In genomic region chrX:7926501-7926900, GRCh38 we compare ENCODE assay signal across 8 cellular contexts. TPM values are rescaled to one million over a fixed set of nuclear protein-coding genes. Genes with fewer than 3 reads are reported as not detected.
A peak's percentile ranks its signal among the peaks of the same experiment; 100 is the strongest.
DNase-seq lines count a peak whose midpoint lies in the region; ATAC-seq, FAIRE-seq and TF ChIP-seq lines count a peak whose summit lies in the region.

No MANE protein-coding gene starts in this region.

- H3K4me1 Mint-ChIP-seq in activated naive CD4-positive, alpha-beta T cell treated with anti-CD3 and anti-CD28 coated beads for 36 hours (ENCODE audit: low read depth), result peaks cover 12% of the 10 kb centered on the region

- H3K27ac Mint-ChIP-seq in activated naive CD4-positive, alpha-beta T cell treated with anti-CD3 and anti-CD28 coated beads for 36 hours, result no peak overlapping the region

- peak overlapping the region; percentile 90 to 95 for H3K9ac ChIP-seq in K562 (ENCODE audit: insufficient read depth in 1 of 2, low read depth in 2 of 2, low read length in 2 of 2)

- H3K27me3 ChIP-seq in K562 (ENCODE audit: control insufficient read depth in 2 of 2, insufficient read depth in 2 of 2, low read length in 2 of 2) (no peaks in the 10 kb centered on the region), right lobe of liver (no peaks in the 10 kb centered on the region), tibial artery (no peaks in the 10 kb centered on the region)

- TF ChIP-seq CTCF in K562 (IDR thresholded peaks at IDR 0.05 in 2 of 3, conservative IDR thresholded peaks at IDR 0.05 in 1 of 3; ENCODE audit: insufficient read depth in 2 of 3, low read depth in 1 of 3, low read length in 3 of 3), result no peak
- no peak for TF ChIP-seq CTCF in right lobe of liver (IDR thresholded peaks at IDR 0.05)
- TF ChIP-seq CTCF in tibial artery (IDR thresholded peaks at IDR 0.05), result no peak

- WGBS in K562 (ENCODE audit: insufficient coverage, low coverage, missing lambda C conversion rate), result 45% methylated on average over 3 of the region's 5 CpGs
- WGBS in right lobe of liver (ENCODE audit: insufficient coverage, low coverage, low lambda C conversion rate, missing lambda C conversion rate), result 62% methylated on average over 5 of the region's 5 CpGs

- H3K27ac ChIP-seq in K562 (ENCODE audit: extremely low read depth, low read depth, low read length) (peak overlapping the region; percentile 99), right lobe of liver (peak overlapping the region; percentile 74 to 84 (median 81)), tibial artery (peak overlapping the region in 1 of 2 donors; percentile 73)

- H4K20me1 ChIP-seq in K562 (replicated peaks; ENCODE audit: control insufficient read depth, insufficient read depth, low read length), result no peaks in the 10 kb centered on the region

- in situ Hi-C loops in K562 (cut with MboI), result no loop called here

- no peaks in the 10 kb centered on the region for H3K9me1 ChIP-seq in K562 (ENCODE audit: control insufficient read depth, insufficient read depth, low read length)

- no peak for FAIRE-seq in K562 (lab: Jason Lieb, UNC)

- H3K4me1 ChIP-seq in K562 (replicated peaks in 1 of 2; ENCODE audit: control insufficient read depth in 2 of 2, insufficient read depth in 2 of 2, low read length in 2 of 2) (peaks cover 3 to 5% of the 10 kb centered on the region in 2 experiments; a peak in 4 of 5 replicates), right lobe of liver (peaks cover 0 to 24% (median 3%) of the 10 kb centered on the region in 4 donors), tibial artery (peaks cover 0 to 7% (median 3%) of the 10 kb centered on the region in 4 donors)

- no peaks in the 10 kb centered on the region for H3K27me3 Mint-ChIP-seq in activated naive CD4-positive, alpha-beta T cell treated with anti-CD3 and anti-CD28 coated beads for 36 hours (ENCODE audit: low read depth)

- peak overlapping the region; percentile 63 for H3K4me3 ChIP-seq in K562
- peak overlapping the region; percentile 51 to 81 (median 68) for H3K4me3 ChIP-seq in right lobe of liver
- peak overlapping the region; percentile 55 to 66 for H3K4me3 ChIP-seq in tibial artery

- H3K36me3 ChIP-seq in K562 (ENCODE audit: control insufficient read depth, insufficient read depth, low read length) (peaks cover 24% of the 10 kb centered on the region; the same call in 1 of the 3 replicates), right lobe of liver (no peaks in the 10 kb centered on the region), tibial artery (peaks cover 0 to 25% (median 6%) of the 10 kb centered on the region in 3 donors)

- peak overlapping the region; percentile 98 for H2AFZ ChIP-seq in K562 (ENCODE audit: low read depth, low read length)

- peaks cover 5% of the 10 kb centered on the region for H3K36me3 Mint-ChIP-seq in activated naive CD4-positive, alpha-beta T cell treated with anti-CD3 and anti-CD28 coated beads for 36 hours (ENCODE audit: low read depth)

- no peak for TF ChIP-seq POLR2A in K562 (conservative IDR thresholded peaks at IDR 0.05)
- no peak for TF ChIP-seq POLR2A in right lobe of liver (IDR thresholded peaks at IDR 0.05)

- H3K79me2 ChIP-seq in K562 (ENCODE audit: control insufficient read depth, insufficient read depth, low read length), result peaks cover 10% of the 10 kb centered on the region

- H3K9me3 Mint-ChIP-seq in activated naive CD4-positive, alpha-beta T cell treated with anti-CD3 and anti-CD28 coated beads for 36 hours, result no peaks in the 10 kb centered on the region

- DNase-seq in activated naive CD4-positive, alpha-beta T cell treated with anti-CD3 and anti-CD28 coated beads for 36 hours, result no peak
- DNase-seq in activated naive CD4-positive, alpha-beta T cell treated with Interleukin-2 at 50 U/mL for 16 hours, result no peak
- DNase-seq in K562 (ENCODE audit: extremely low read depth in 1 of 4, low spot score in 3 of 4), result no peak
- DNase-seq in right lobe of liver, result no peak
- DNase-seq in tibial artery, result no peak
- no peak for DNase-seq in 8988T
- no peak for DNase-seq in GM19240 (ENCODE audit: insufficient read length, low spot score)

- TF ChIP-seq EP300 in K562 (IDR thresholded peaks at IDR 0.05; ENCODE audit: low read length), result no peak

- H3K9me3 ChIP-seq in K562 (replicated peaks; ENCODE audit: control insufficient read depth, insufficient read depth, low read depth, low read length) (no peaks in the 10 kb centered on the region), right lobe of liver (no peaks in the 10 kb centered on the region), tibial artery (no peaks in the 10 kb centered on the region)

- intact Hi-C loops in activated naive CD4-positive, alpha-beta T cell treated with anti-CD3 and anti-CD28 coated beads for 36 hours (cut with micrococcal nuclease), result loop anchor here (1.0 to 2.0 kb wide), 3 partner anchors 794 to 1906 kb away; no protein-coding TSS in a partner anchor
- intact Hi-C loops in K562 (cut with micrococcal nuclease), result loop anchor here (10.0 kb wide), 1 partner anchor 782 kb away; the partner anchor contains the start of genes PUDP and STS
- intact Hi-C loops in right lobe of liver (cut with DNase I), result no loop called here
- intact Hi-C loops in tibial artery (cut with DNase I; ENCODE audit: low total_unique reads), result no loop called here

- H3K4me3 Mint-ChIP-seq in activated naive CD4-positive, alpha-beta T cell treated with anti-CD3 and anti-CD28 coated beads for 36 hours, result peak overlapping the region; percentile 86

- BruUV-seq in K562 (replicated peaks; lab: Mats Ljungman, UMichigan), result no TSS peak

- ATAC-seq in K562, result no peak
- peak in 1 of 4 donors; percentile 6 for ATAC-seq in right lobe of liver
- no peak for ATAC-seq in GM18867 (IDR thresholded peaks at IDR 0.05; ENCODE audit: unreplicated experiment)

- CTCF ChIA-PET in activated naive CD4-positive, alpha-beta T cell treated with anti-CD3 and anti-CD28 coated beads for 36 hours (lab: Charles Lee), result no interaction called here
- CTCF ChIA-PET in K562 (lab: Yijun Ruan, JAX; ENCODE audit: low intra/inter-chr PET ratio), result no interaction called here

- no peak for TF ChIP-seq RAD21 in K562 (CRISPR knock-in tag; conservative IDR thresholded peaks at IDR 0.05 in 1 of 2, IDR thresholded peaks at IDR 0.05 in 1 of 2)

- H3K4me2 ChIP-seq in K562 (ENCODE audit: insufficient read depth, low read length), result peak overlapping the region; percentile 94

- POLR2A ChIA-PET in K562 (lab: Yijun Ruan, JAX), result no interaction called here

TF ChIP-seq in K562, 482 proteins besides CTCF, POLR2A, EP300 and RAD21 (continues in another document):
- TF ChIP-seq SETDB1 (IDR thresholded peaks at IDR 0.05; ENCODE audit: low read length), result no peak
- TF ChIP-seq RFX1 (IDR thresholded peaks at IDR 0.05), result no peak
- no peak for TF ChIP-seq COPS2 (conservative IDR thresholded peaks at IDR 0.05)
- no peak for TF ChIP-seq ZFP30 (CRISPR knock-in tag; IDR thresholded peaks at IDR 0.05; ENCODE audit: borderline replicate concordance)
- no peak for TF ChIP-seq UBTF (IDR thresholded peaks at IDR 0.05; ENCODE audit: borderline replicate concordance in 1 of 2, low read depth in 2 of 2, low read length in 2 of 2)
- no peak for TF ChIP-seq WHSC1 (IDR thresholded peaks at IDR 0.05; ENCODE audit: low read length)

RNA-seq across cellular contexts. Expression of gene PNPLA4, which starts 0.7 kb away (rescaled TPM):
- 10 to 100 TPM; 12.3 to 13.4 TPM for total RNA-seq in activated naive CD4-positive, alpha-beta T cell treated with anti-CD3 and anti-CD28 coated beads for 36 hours
- total RNA-seq in K562 (2011; cell fraction: chromatin; rRNA removed; ENCODE audit: low replicate concordance), result 4.6 and 8.8 TPM in 2 replicates
- 4.2 and 7.2 TPM in 2 replicates for total RNA-seq in K562 (2011; cell fraction: nucleolus; rRNA removed)
- total RNA-seq in K562 (2011; cell fraction: nucleoplasm; rRNA removed), result 7.3 and 10.0 TPM in 2 replicates
- 34.4 and 35.2 TPM in 2 replicates for total RNA-seq in K562 (2014; rRNA removed)
- 19.1 and 20.7 TPM in 2 replicates for total RNA-seq in K562 (2014; rRNA removed; fragmentation: Illumina TruSeq; extraction: Trizol)
- total RNA-seq in K562 (2015; rRNA removed; fragmentation: Illumina TruSeq; extraction: Trizol), result 22.4 and 22.6 TPM in 2 replicates
- 24.6 and 24.9 TPM in 2 replicates for total RNA-seq in K562 (2021)
- 17.3 and 27.1 TPM in 2 replicates for polyA plus RNA-seq in K562 (2011; rRNA removed)
- 28.2 and 28.6 TPM in 2 replicates for polyA plus RNA-seq in K562 (2011; cell fraction: cytosol; rRNA removed)
- 10.3 and 11.9 TPM in 2 replicates for polyA plus RNA-seq in K562 (2011; cell fraction: nucleus; rRNA removed)
- polyA plus RNA-seq in K562 (2012), result 31.1 and 32.5 TPM in 2 replicates
- polyA plus RNA-seq in K562 (2014; fragmentation: Illumina TruSeq; extraction: Trizol), result 32.8 and 46.9 TPM in 2 replicates
- polyA plus RNA-seq in K562 (2014; fragmentation: Nextera tagmentation; extraction: Ambion mirVana), result 10 to 100 TPM; 53.0 to 61.1 TPM
- polyA plus RNA-seq in K562 (2014; rRNA removed), result 32.7 and 32.9 TPM in 2 replicates
- 18.9 and 29.8 TPM in 2 replicates for polyA minus RNA-seq in K562 (2011; rRNA and poly(A)+ RNA removed)
- 7.4 and 16.0 TPM in 2 replicates for polyA minus RNA-seq in K562 (2011; cell fraction: cytosol; rRNA and poly(A)+ RNA removed)
- polyA minus RNA-seq in K562 (2011; cell fraction: nucleus; rRNA and poly(A)+ RNA removed), result 2.4 and 3.9 TPM in 2 replicates
- 10 to 100 TPM; 14.4 to 48.7 (median 26.2) TPM for total RNA-seq in right lobe of liver

Comparison
In these comparisons a context has a peak if more than half of its experiments do, and no peak if none do; other contexts are left out.
1. intact Hi-C loops: an anchor here in activated naive CD4-positive, alpha-beta T cell treated with anti-CD3 and anti-CD28 coated beads for 36 hours (1.0 to 2.0 kb wide) and K562 (10.0 kb wide); none called in right lobe of liver and tibial artery.